22 cellular contexts compared by ENCODE assay signal in the genomic region with DNA sequence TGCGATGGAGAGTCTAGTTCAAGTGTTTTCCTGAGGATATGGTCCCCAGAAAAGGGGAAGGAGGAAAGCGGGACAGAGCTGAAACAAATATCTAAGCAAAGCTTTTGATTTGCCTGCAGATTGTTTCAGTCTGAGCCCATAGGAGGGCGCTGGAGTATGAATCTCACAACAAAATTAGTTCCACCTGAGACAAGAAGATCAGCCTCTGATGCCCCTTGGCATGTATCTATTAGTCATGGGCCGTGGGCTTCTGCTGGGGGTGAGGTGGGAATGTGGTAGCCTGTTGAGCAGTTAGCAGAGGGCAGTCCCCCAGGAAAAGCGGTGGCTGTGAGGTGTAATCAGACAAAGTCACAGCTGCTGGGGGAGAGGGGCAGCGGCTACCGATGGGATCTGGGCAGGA.
"Had no signal": no experiment of that assay in that cellular context is flagged by ENCODE, and none has a peak within 500 bp of the region (broad histone marks: within the 10 kb centered on the region; RNA-seq: fewer than 3 reads in every experiment).

No MANE protein-coding gene starts in this region.

- H3K4me2 ChIP-seq: smooth muscle cell had no signal

- H3K9me3 Mint-ChIP-seq: activated CD4-positive, alpha-beta memory T cell treated with anti-CD3 and anti-CD28 coated beads for 36 hours; activated naive CD4-positive, alpha-beta T cell treated with anti-CD3 and anti-CD28 coated beads for 36 hours; mesothelial cell of epicardium; naive thymus-derived CD8-positive, alpha-beta T cell; stimulated activated memory B cell treated with anti-CD40 and anti-IgM and Interleukin-4, amounts not matched to agents 10 μg/mL and 1 μg/mL and 100 μg/mL, for 72 hours had no signal

- DNase-seq: activated CD4-positive, alpha-beta memory T cell treated with anti-CD3 and anti-CD28 coated beads for 36 hours; activated CD4-positive, alpha-beta T cell treated with anti-CD3 and anti-CD28 coated beads for 4 hours; activated CD4-positive, CD25-positive, alpha-beta regulatory T cell; activated effector memory CD4-positive, alpha-beta T cell treated with Interleukin-2 at 50 U/mL for 16 hours; activated naive CD4-positive, alpha-beta T cell treated with anti-CD3 and anti-CD28 coated beads for 36 hours; activated T-cell treated with anti-CD3 and anti-CD28 coated beads, Interleukin-2, amount 50 U/mL, for 48 hours; amygdala; heart left ventricle; naive thymus-derived CD8-positive, alpha-beta T cell; stimulated activated CD4-positive, alpha-beta T cell treated with anti-CD3 and anti-CD28 coated beads, Interleukin-15, amount 100 ng/mL, for 24 hours; stomach; T1000 had no signal

- H3K27me3 ChIP-seq: heart left ventricle, tibial nerve had no signal

- H3K4me3 ChIP-seq: coronary artery, heart left ventricle, lung, smooth muscle cell, stomach, suprapubic skin, tibial nerve had no signal

- H3K27ac ChIP-seq: coronary artery, epithelial cell of prostate, heart left ventricle, stomach, suprapubic skin, tibial nerve had no signal

- H3K36me3 ChIP-seq: heart left ventricle, stomach, suprapubic skin, tibial nerve had no signal

- H3K9me3 ChIP-seq: heart left ventricle, stomach, suprapubic skin, tibial nerve had no signal

- H3K4me3 Mint-ChIP-seq: activated CD4-positive, alpha-beta memory T cell treated with anti-CD3 and anti-CD28 coated beads for 36 hours; activated naive CD4-positive, alpha-beta T cell treated with anti-CD3 and anti-CD28 coated beads for 36 hours; mesothelial cell of epicardium; naive thymus-derived CD8-positive, alpha-beta T cell; stimulated activated memory B cell treated with anti-CD40 and anti-IgM and Interleukin-4, amounts not matched to agents 10 μg/mL and 1 μg/mL and 100 μg/mL, for 72 hours had no signal

- ATAC-seq: heart left ventricle; left lobe of liver; naive thymus-derived CD8-positive, alpha-beta T cell; sciatic nerve; stimulated activated memory B cell treated with anti-CD40 and anti-IgM and Interleukin-4, amounts not matched to agents 10 μg/mL and 1 μg/mL and 100 μg/mL, for 72 hours had no signal

- H3K36me3 Mint-ChIP-seq: activated CD4-positive, alpha-beta memory T cell treated with anti-CD3 and anti-CD28 coated beads for 36 hours; mesothelial cell of epicardium; naive thymus-derived CD8-positive, alpha-beta T cell; stimulated activated memory B cell treated with anti-CD40 and anti-IgM and Interleukin-4, amounts not matched to agents 10 μg/mL and 1 μg/mL and 100 μg/mL, for 72 hours had no signal

- H3K27ac Mint-ChIP-seq: activated CD4-positive, alpha-beta memory T cell treated with anti-CD3 and anti-CD28 coated beads for 36 hours; activated naive CD4-positive, alpha-beta T cell treated with anti-CD3 and anti-CD28 coated beads for 36 hours; mesothelial cell of epicardium; naive thymus-derived CD8-positive, alpha-beta T cell; stimulated activated memory B cell treated with anti-CD40 and anti-IgM and Interleukin-4, amounts not matched to agents 10 μg/mL and 1 μg/mL and 100 μg/mL, for 72 hours had no signal

- H3K4me1 Mint-ChIP-seq: naive thymus-derived CD8-positive, alpha-beta T cell; stimulated activated memory B cell treated with anti-CD40 and anti-IgM and Interleukin-4, amounts not matched to agents 10 μg/mL and 1 μg/mL and 100 μg/mL, for 72 hours had no signal
